Comparison of ENCODE assay signal across 8 cellular contexts in the genomic region with DNA sequence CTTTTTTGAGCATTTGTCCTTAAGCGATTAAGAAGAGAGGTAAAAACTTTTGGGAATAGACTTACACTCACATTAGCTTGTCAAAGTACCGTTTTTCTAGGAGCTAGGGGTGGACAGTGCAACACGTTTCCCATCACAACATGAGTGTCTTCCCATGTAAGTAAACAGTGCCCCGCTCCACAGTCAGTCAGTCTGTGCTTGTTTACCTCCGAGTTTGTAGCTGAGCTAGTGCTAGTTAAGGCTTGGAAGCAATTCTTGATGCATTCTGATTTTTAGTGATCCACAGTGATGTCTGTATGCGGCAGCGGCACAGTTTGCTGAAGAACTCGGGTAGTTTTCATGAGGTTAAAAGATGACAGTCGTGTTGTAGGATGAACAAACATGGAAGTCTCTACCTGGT. TPM values are rescaled to one million over a fixed set of nuclear protein-coding genes. Genes with fewer than 3 reads are reported as not detected.
A peak's percentile ranks its signal among the peaks of the same experiment; 100 is the strongest.
DNase-seq lines count a peak whose midpoint lies in the region; ATAC-seq, FAIRE-seq and TF ChIP-seq lines count a peak whose summit lies in the region.

No MANE protein-coding gene starts in this region.

- no peak for FAIRE-seq in A549 (lab: Jason Lieb, UNC)

- H3K9me3 ChIP-seq in A549 (no peaks in the 10 kb centered on the region), GM23248 (ENCODE audit: low read depth) (no peaks in the 10 kb centered on the region), gastroesophageal sphincter (no peaks in the 10 kb centered on the region)

- TF ChIP-seq CTCF in A549 (IDR thresholded peaks at IDR 0.05) (no peak), gastroesophageal sphincter (IDR thresholded peaks at IDR 0.05) (no peak), GM13976 (IDR thresholded peaks at IDR 0.05; ENCODE audit: borderline replicate concordance, control extremely low read depth, extremely low read depth, insufficient read depth, missing control alignments) (no peak)

- DNase-seq in A549 (ENCODE audit: low read depth in 1 of 2, low spot score in 1 of 2) (no peak), GM23248 (peak; percentile 49), skeletal muscle cell (ENCODE audit: low read depth) (no peak), GM13976 (ENCODE audit: low spot score) (no peak), NCI-H2081 treated with DMSO at 0.1 percent for 48 hours (lab: John Stamatoyannopoulos, UW) (no peak)
- peak; percentile 20 for DNase-seq in activated CD4-positive, alpha-beta memory T cell treated with anti-CD3 and anti-CD28 coated beads, Interleukin-2, amount 10 ng/mL, durations not matched to agents 7 days and 5 days

- H3K4me3 ChIP-seq in A549 (peak overlapping the region; percentile 72), GM23248 (peak overlapping the region; percentile 90), gastroesophageal sphincter (peak overlapping the region; percentile 73 to 74), skeletal muscle cell (ENCODE audit: low read depth, low read length) (peak overlapping the region; percentile 80)

- H3F3A ChIP-seq in GM23248 (ENCODE audit: insufficient read depth) = peaks cover 12% of the 10 kb centered on the region

- 0 out of 6 replicates have a peak, but pooled peaks of 1 of the 2 experiments have one; percentile 3 for ATAC-seq in A549
- no peak for ATAC-seq in gastroesophageal sphincter
- ATAC-seq in HG03280 (IDR thresholded peaks at IDR 0.05; ENCODE audit: unreplicated experiment) = no peak

- in situ Hi-C loops in GM23248 (cut with MboI) (no loop called here), GM13976 (cut with MboI; ENCODE audit: low sequenced_read_pairs, unreplicated experiment) (no loop called here)

- H3K9me3 Mint-ChIP-seq in activated CD4-positive, alpha-beta memory T cell treated with anti-CD3 and anti-CD28 coated beads, Interleukin-2, amount 10 ng/mL, durations not matched to agents 7 days and 5 days = no peaks in the 10 kb centered on the region

- peak overlapping the region; percentile 93 for H3K27ac Mint-ChIP-seq in activated CD4-positive, alpha-beta memory T cell treated with anti-CD3 and anti-CD28 coated beads, Interleukin-2, amount 10 ng/mL, durations not matched to agents 7 days and 5 days

- H3K36me3 Mint-ChIP-seq in activated CD4-positive, alpha-beta memory T cell treated with anti-CD3 and anti-CD28 coated beads, Interleukin-2, amount 10 ng/mL, durations not matched to agents 7 days and 5 days (ENCODE audit: low read depth) = peaks cover 9% of the 10 kb centered on the region

- H3K4me2 ChIP-seq in A549 (peak overlapping the region; percentile 80), GM23248 (ENCODE audit: unreplicated experiment) (peak overlapping the region; percentile 88)

- H3K27ac ChIP-seq in A549 = peak overlapping the region; percentile 96 to 97
- peak overlapping the region; percentile 96 for H3K27ac ChIP-seq in GM23248
- H3K27ac ChIP-seq in gastroesophageal sphincter = peak overlapping the region; percentile 83 to 99 (median 96)

- H2AFZ ChIP-seq in GM23248 = peak overlapping the region; percentile 86

- TF ChIP-seq RAD21 in A549 (conservative IDR thresholded peaks at IDR 0.05 in 1 of 2, IDR thresholded peaks at IDR 0.05 in 1 of 2) = no peak

- H3K27me3 ChIP-seq in GM23248 (replicated peaks; ENCODE audit: insufficient read depth) = no peaks in the 10 kb centered on the region
- H3K27me3 ChIP-seq in gastroesophageal sphincter = no peaks in the 10 kb centered on the region

- CTCF ChIA-PET in A549 (lab: Yijun Ruan, JAX) = interaction anchor here (0.6 to 2.2 kb wide), 3 partner anchors 26 to 145 kb away, joined by 3 to 8 read pairs (median 5); no protein-coding TSS in a partner anchor
- CTCF ChIA-PET in activated CD4-positive, alpha-beta memory T cell treated with anti-CD3 and anti-CD28 coated beads, Interleukin-2, amount 10 ng/mL, durations not matched to agents 7 days and 5 days (lab: Charles Lee) = interaction anchor here (1.1 kb wide), 1 partner anchor 26 kb away, joined by 3 read pairs; no protein-coding TSS in a partner anchor

- peak overlapping the region; percentile 92 for H3K4me3 Mint-ChIP-seq in activated CD4-positive, alpha-beta memory T cell treated with anti-CD3 and anti-CD28 coated beads, Interleukin-2, amount 10 ng/mL, durations not matched to agents 7 days and 5 days

- TF ChIP-seq EP300 in A549 (IDR thresholded peaks at IDR 0.05) (no peak), gastroesophageal sphincter (IDR thresholded peaks at IDR 0.05) (no peak)

- no peaks in the 10 kb centered on the region for H3K9me2 ChIP-seq in GM23248 (ENCODE audit: insufficient read depth)

- H3K4me1 ChIP-seq in A549 = 0 out of 3 replicates have a peak, but pooled peaks cover 14% of the 10 kb centered on the region
- 0 out of 2 replicates have a peak, but pooled peaks cover 7% of the 10 kb centered on the region for H3K4me1 ChIP-seq in GM23248 (ENCODE audit: insufficient read depth)
- peaks cover 0 to 52% (median 12%) of the 10 kb centered on the region in 3 donors for H3K4me1 ChIP-seq in gastroesophageal sphincter

- POLR2A ChIA-PET in A549 (lab: Yijun Ruan, JAX) = no interaction called here
- POLR2A ChIA-PET in activated CD4-positive, alpha-beta memory T cell treated with anti-CD3 and anti-CD28 coated beads, Interleukin-2, amount 10 ng/mL, durations not matched to agents 7 days and 5 days (lab: Charles Lee) = interaction anchor here (1.0 to 1.8 kb wide), 2 partner anchors 18 to 206 kb away, joined by 3 to 4 read pairs; no protein-coding TSS in a partner anchor

- H3K36me3 ChIP-seq in GM23248 (ENCODE audit: low read depth) (no peaks in the 10 kb centered on the region), gastroesophageal sphincter (no peaks in the 10 kb centered on the region)

- H3K27me3 Mint-ChIP-seq in activated CD4-positive, alpha-beta memory T cell treated with anti-CD3 and anti-CD28 coated beads, Interleukin-2, amount 10 ng/mL, durations not matched to agents 7 days and 5 days = peaks cover 2% of the 10 kb centered on the region

- peak overlapping the region; percentile 95 for H3K9ac ChIP-seq in GM23248

- H3K4me1 Mint-ChIP-seq in activated CD4-positive, alpha-beta memory T cell treated with anti-CD3 and anti-CD28 coated beads, Interleukin-2, amount 10 ng/mL, durations not matched to agents 7 days and 5 days = peaks cover 29% of the 10 kb centered on the region

- TF ChIP-seq POLR2A in A549 (IDR thresholded peaks at IDR 0.05; ENCODE audit: low read length) (no peak), gastroesophageal sphincter (IDR thresholded peaks at IDR 0.05) (no peak)

- H4K20me1 ChIP-seq in GM23248 (ENCODE audit: insufficient read depth) = no peaks in the 10 kb centered on the region

- WGBS in A549 (ENCODE audit: missing lambda C conversion rate) = 24% methylated on average over 9 of the region's 9 CpGs
- WGBS in GM23248 (ENCODE audit: low coverage in 1 of 2, low lambda C conversion rate in 2 of 2, missing lambda C conversion rate in 2 of 2), 2 experiments = 6 to 11% methylated on average over 9 of the region's 9 CpGs
- 5 to 8% methylated on average over 6 of the region's 9 CpGs for WGBS in gastroesophageal sphincter (ENCODE audit: low coverage in 1 of 2), 2 donors

- peaks cover 56% of the 10 kb centered on the region for H3K79me2 ChIP-seq in GM23248 (ENCODE audit: insufficient read depth)

TF ChIP-seq in A549, 52 proteins besides CTCF, POLR2A, EP300 and RAD21 (continues in another document):
- TF ChIP-seq POLR2AphosphoS2 (conservative IDR thresholded peaks at IDR 0.05; ENCODE audit: low read length) = no peak
- TF ChIP-seq SREBF2 (IDR thresholded peaks at IDR 0.05) = no peak
- no peak for TF ChIP-seq GATA3 (IDR thresholded peaks at IDR 0.05; ENCODE audit: borderline replicate concordance)
- no peak for TF ChIP-seq HDAC2 (IDR thresholded peaks at IDR 0.05)
- no peak for TF ChIP-seq BCL3 (IDR thresholded peaks at IDR 0.05)
- TF ChIP-seq CHD4 (IDR thresholded peaks at IDR 0.05; ENCODE audit: borderline replicate concordance) = no peak
- no peak for TF ChIP-seq CHD2 (IDR thresholded peaks at IDR 0.05; ENCODE audit: low read length, partially characterized antibody)
- no peak for TF ChIP-seq ZNF302 (CRISPR knock-in tag; IDR thresholded peaks at IDR 0.05)
- no peak for TF ChIP-seq E2F6 (IDR thresholded peaks at IDR 0.05; ENCODE audit: borderline replicate concordance, low read depth)
- no peak for TF ChIP-seq ZFP36 (IDR thresholded peaks at IDR 0.05; ENCODE audit: borderline replicate concordance, partially characterized antibody)

RNA-seq across cellular contexts. Expression of gene ZDHHC17, which starts 0.9 kb away (rescaled TPM):
- 49.2 and 54.8 TPM in 2 replicates for polyA plus RNA-seq in A549 (2011; rRNA removed)
- polyA plus RNA-seq in A549 (2012; cell fraction: cytosol; rRNA removed) = 12.0 and 14.1 TPM in 2 replicates
- 25.1 and 49.2 TPM in 2 replicates for polyA plus RNA-seq in A549 (2012; cell fraction: nucleus; rRNA removed)
- 28.1 to 30.5 TPM (median 29.4 TPM) in 3 replicates for polyA plus RNA-seq in A549 (2017; fragmentation: RNase III; extraction: RNeasy Plus Mini Kit Qiagen cat#74134 plus additional on column Dnase treatment)
- polyA minus RNA-seq in A549 (2011; rRNA and poly(A)+ RNA removed) = 75.0 and 78.8 TPM in 2 replicates
- 30.4 and 50.5 TPM in 2 replicates for total RNA-seq in GM23248 (2014; rRNA removed; shearing (Covaris generic))
- polyA plus RNA-seq in GM23248 (2016; fragmentation: Nextera tagmentation; extraction: Ambion mirVana) = 14.0 and 14.6 TPM in 2 replicates
- total RNA-seq in activated CD4-positive, alpha-beta memory T cell treated with anti-CD3 and anti-CD28 coated beads, Interleukin-2, amount 10 ng/mL, durations not matched to agents 7 days and 5 days = 10 to 100 TPM; 25.5 TPM
- total RNA-seq in gastroesophageal sphincter = 10 to 100 TPM; 25.4 to 71.8 (median 36.8) TPM

Comparison
In these comparisons a context has a peak if more than half of its experiments do, and no peak if none do; other contexts are left out.
1. DNase-seq: peak in GM23248 (single experiment) and activated CD4-positive, alpha-beta memory T cell treated with anti-CD3 and anti-CD28 coated beads, Interleukin-2, amount 10 ng/mL, durations not matched to agents 7 days and 5 days (single experiment); none in A549 (0 of 2), skeletal muscle cell (single experiment), GM13976 (single experiment) and NCI-H2081 treated with DMSO at 0.1 percent for 48 hours (single experiment).
2. Peak in every context shown above with its lines, with median percentiles within 50 percentile points of each other: H3K27ac ChIP-seq and H3K4me3 ChIP-seq.